Comparison of ENCODE assay signal across 25 cellular contexts in the genomic region with DNA sequence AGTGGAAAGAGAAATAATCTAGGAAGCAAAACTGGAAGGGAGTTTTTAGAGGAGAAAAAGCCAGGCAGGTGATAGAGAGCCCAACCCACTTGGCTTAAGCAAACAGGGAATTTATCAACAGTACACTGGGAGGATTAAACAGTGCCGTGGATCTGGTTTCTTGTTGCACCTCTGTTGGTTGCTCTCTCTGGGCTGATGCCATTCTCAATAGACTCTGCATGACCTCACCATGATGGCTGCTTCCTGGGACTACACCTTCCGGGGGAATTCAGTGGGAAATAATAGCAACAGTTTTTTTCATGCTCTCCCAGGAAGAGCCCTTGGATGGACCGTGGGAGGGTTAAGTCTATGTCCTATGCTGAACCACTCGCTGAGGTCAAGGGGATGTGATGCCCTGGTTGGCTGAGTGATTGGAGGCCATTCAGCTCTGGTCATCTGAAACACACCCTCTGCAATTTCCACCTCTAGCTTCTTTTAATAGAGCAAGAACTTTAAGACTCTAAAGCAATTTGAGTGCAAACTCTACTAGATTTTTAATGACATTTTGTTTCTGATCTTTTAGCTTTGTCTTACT.
A peak's percentile ranks its signal among the peaks of the same experiment; 100 is the strongest.
DNase-seq lines count a peak whose midpoint lies in the region; FAIRE-seq and TF ChIP-seq lines count a peak whose summit lies in the region.
"Had no signal": no experiment of that assay in that cellular context is flagged by ENCODE, and none has a peak within 500 bp of the region (broad histone marks: within the 10 kb centered on the region; RNA-seq: fewer than 3 reads in every experiment).

No MANE protein-coding gene starts in this region.

- no peak overlapping the region for H3K23ac ChIP-seq in neuronal stem cell (ENCODE audit: low read depth, low read length, poor library complexity)

- H3K18ac ChIP-seq in neuronal stem cell (ENCODE audit: low read length): no peak overlapping the region

- H3K4ac ChIP-seq in neuronal stem cell (ENCODE audit: low read length): no peak overlapping the region

- H3K4me3 ChIP-seq in neuronal stem cell (ENCODE audit: low read length in 2 of 2): no peak overlapping the region
- H3K4me3 ChIP-seq: A549, ascending aorta, suprapubic skin had no signal

- H3K27me3 ChIP-seq in neuronal stem cell (ENCODE audit: control insufficient read depth in 3 of 3, insufficient read depth in 3 of 3, low read depth in 1 of 3, low read length in 3 of 3): no peaks in the 10 kb centered on the region
- H3K27me3 ChIP-seq: ascending aorta, suprapubic skin had no signal

- H2AK5ac ChIP-seq in neuronal stem cell (ENCODE audit: low read depth, low read length): no peak overlapping the region

- H3K9me3 ChIP-seq in neuronal stem cell (replicated peaks in 1 of 2; ENCODE audit: control insufficient read depth in 2 of 2, insufficient read depth in 1 of 2, low read depth in 1 of 2, low read length in 2 of 2): no peaks in the 10 kb centered on the region
- H3K9me3 ChIP-seq: A549, ascending aorta, suprapubic skin had no signal

- no peak overlapping the region for H4K8ac ChIP-seq in neuronal stem cell (ENCODE audit: low read depth, low read length)

- H3K36me3 ChIP-seq in neuronal stem cell (replicated peaks in 1 of 2; ENCODE audit: control insufficient read depth in 2 of 2, insufficient read depth in 2 of 2, low read length in 2 of 2): no peaks in the 10 kb centered on the region
- H3K36me3 ChIP-seq: ascending aorta, suprapubic skin had no signal

- H2AFZ ChIP-seq in neuronal stem cell (ENCODE audit: low read length): no peak overlapping the region

- no peak for FAIRE-seq in GM12892 (lab: Jason Lieb, UNC)
- FAIRE-seq: A549, GM12891 had no signal

- no peak overlapping the region for H4K91ac ChIP-seq in neuronal stem cell (ENCODE audit: low read depth, low read length, poor library complexity)

- no peak overlapping the region for H3K4me2 ChIP-seq in neuronal stem cell (ENCODE audit: insufficient read depth, low read length, poor library complexity, severe bottlenecking)
- H3K4me2 ChIP-seq: A549 had no signal

- TF ChIP-seq CTCF in GM10248 (IDR thresholded peaks at IDR 0.05; ENCODE audit: control extremely low read depth, extremely low read depth, low read depth, missing control alignments): no peak

- no peak overlapping the region for H2BK5ac ChIP-seq in neuronal stem cell (ENCODE audit: low read length)

- H3K4me1 ChIP-seq in neuronal stem cell (ENCODE audit: control insufficient read depth in 2 of 2, insufficient read depth in 1 of 2, low read depth in 1 of 2, low read length in 2 of 2): peaks cover 0 to 5% of the 10 kb centered on the region in 2 donors
- H3K4me1 ChIP-seq: A549, ascending aorta, suprapubic skin had no signal

- no peak overlapping the region for H2BK15ac ChIP-seq in neuronal stem cell (ENCODE audit: low read length)

- DNase-seq in COLO668 (lab: John Stamatoyannopoulos, UW; ENCODE audit: unreplicated experiment) (peak; percentile 51), HT1080 (ENCODE audit: low read depth) (peak; percentile 47), NCI-H345 (lab: John Stamatoyannopoulos, UW) (peak; percentile 73), kidney glomerular epithelial cell (lab: John Stamatoyannopoulos, UW) (peak; percentile 5), neuronal stem cell (ENCODE audit: low spot score) (no peak), GM12892 (ENCODE audit: insufficient read length) (no peak), GM10248 (ENCODE audit: extremely low spot score) (no peak), dermis blood vessel endothelial cell (no peak)
- DNase-seq: activated CD4-positive, alpha-beta memory T cell treated with anti-CD3 and anti-CD28 coated beads for 36 hours; activated CD4-positive, CD25-positive, alpha-beta regulatory T cell treated with anti-CD3 and anti-CD28 coated beads, Interleukin-2, amount 50 U/mL, for 72 hours; activated T-cell treated with anti-CD3 and anti-CD28 coated beads, Interleukin-2, amount 50 U/mL, for 72 hours; caudate nucleus; cortex of kidney; erythroblast; MV-4-11; NCI-H187; NCI-H524; nephron progenitor cell; Right ventricle myocardium superior; stimulated activated naive CD4-positive, alpha-beta T cell treated with Interleukin-2 at 50 U/mL for 16 hours; T-helper 2 cell had no signal

- H2BK120ac ChIP-seq in neuronal stem cell (ENCODE audit: low read depth, low read length): no peak overlapping the region

- no peak overlapping the region for H3K9ac ChIP-seq in neuronal stem cell (ENCODE audit: low read depth, low read length, poor library complexity)

- no peak for TF ChIP-seq POLR2A in GM12892 (IDR thresholded peaks at IDR 0.05; ENCODE audit: low read depth, low read length)

- WGBS in neuronal stem cell (ENCODE audit: extremely low coverage in 2 of 2, insufficient read length in 2 of 2, insufficient replicate concordance in 1 of 2), 2 donors: no CpG with 5 or more reads among the region's 4 CpGs

- no peak overlapping the region for H3K27ac ChIP-seq in neuronal stem cell (replicated peaks; ENCODE audit: low read length)
- H3K27ac ChIP-seq: A549, ascending aorta, suprapubic skin had no signal

- no peak overlapping the region for H2BK12ac ChIP-seq in neuronal stem cell (ENCODE audit: low read length)

- CTCF ChIA-PET in GM10248 (lab: Yijun Ruan, JAX): no interaction called here

- no peak overlapping the region for H3K14ac ChIP-seq in neuronal stem cell (ENCODE audit: low read length)

- POLR2A ChIA-PET in GM10248 (lab: Yijun Ruan, JAX): no interaction called here

- no peaks in the 10 kb centered on the region for H3K79me1 ChIP-seq in neuronal stem cell (ENCODE audit: low read depth, low read length)

Comparison
In these comparisons a context has a peak if more than half of its experiments do, and no peak if none do; other contexts are left out.
1. DNase-seq: peak in COLO668 (single experiment), HT1080 (single experiment), NCI-H345 (single experiment) and kidney glomerular epithelial cell (single experiment); none in neuronal stem cell (single experiment), GM12892 (single experiment), GM10248 (single experiment) and dermis blood vessel endothelial cell (single experiment).